9 cellular contexts compared by ENCODE assay signal in the genomic region with DNA sequence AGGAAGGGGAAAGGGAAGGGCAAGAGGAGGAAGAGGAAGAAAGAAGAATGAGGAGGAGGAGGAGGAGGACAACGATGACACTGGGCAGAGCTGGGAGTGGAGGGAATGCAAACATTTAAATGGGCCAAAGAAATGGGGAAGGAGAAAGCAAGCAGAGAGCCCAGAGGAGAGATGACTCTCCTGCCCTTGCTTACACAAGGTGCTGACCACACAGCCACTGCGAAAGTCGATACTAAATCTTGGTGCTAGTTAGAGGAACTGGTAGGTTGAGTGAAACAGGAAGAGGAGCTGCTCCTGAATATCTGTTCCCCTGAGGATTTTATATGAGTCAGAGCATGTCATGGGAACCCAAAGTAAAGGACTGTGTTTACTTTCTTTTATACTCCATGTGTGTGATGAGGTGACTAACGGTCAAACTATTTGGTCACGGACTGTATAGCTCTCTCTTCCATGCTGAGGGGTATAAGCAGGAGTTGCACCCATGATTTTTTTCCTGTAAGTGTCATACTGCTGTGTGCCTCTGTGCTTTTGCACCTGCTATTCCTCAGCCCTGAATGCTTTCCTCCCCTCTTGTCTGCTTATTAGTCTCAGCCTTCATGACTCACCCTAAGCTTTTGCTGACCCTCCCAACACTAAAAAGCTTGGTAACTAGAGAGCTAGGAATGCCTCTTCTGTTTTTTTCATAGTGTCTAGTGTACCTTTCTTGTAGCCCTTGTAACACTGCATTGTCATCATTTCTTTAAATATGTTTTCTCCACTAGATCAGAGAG. TPM values are rescaled to one million over a fixed set of nuclear protein-coding genes. Genes with fewer than 3 reads are reported as not detected.
A peak's percentile ranks its signal among the peaks of the same experiment; 100 is the strongest.
DNase-seq lines count a peak whose midpoint lies in the region; ATAC-seq and TF ChIP-seq lines count a peak whose summit lies in the region.
"Had no signal": no experiment of that assay in that cellular context is flagged by ENCODE, and none has a peak within 500 bp of the region (broad histone marks: within the 10 kb centered on the region; RNA-seq: fewer than 3 reads in every experiment).

No MANE protein-coding gene starts in this region.

- peaks cover 18% of the 10 kb centered on the region for H3K4me1 ChIP-seq in Panc1 (ENCODE audit: control insufficient read depth, insufficient read depth, low read length)
- H3K4me1 ChIP-seq in endodermal cell (ENCODE audit: control insufficient read depth, insufficient read depth, low read length): no peaks in the 10 kb centered on the region

- H3K36me3 Mint-ChIP-seq in osteocyte (ENCODE audit: unreplicated experiment): no peaks in the 10 kb centered on the region
- no peaks in the 10 kb centered on the region for H3K36me3 Mint-ChIP-seq in endodermal cell (ENCODE audit: low read depth)

- 57 to 65% methylated on average over 5 of the region's 5 CpGs for WGBS in endodermal cell (ENCODE audit: insufficient coverage in 1 of 2, insufficient read length in 1 of 2), 2 experiments

- TF ChIP-seq CTCF in GM20000 (IDR thresholded peaks at IDR 0.05; ENCODE audit: extremely low read depth, missing control alignments) (no peak), Panc1 (IDR thresholded peaks at IDR 0.05) (no peak), epithelial cell of proximal tubule (conservative IDR thresholded peaks at IDR 0.05; ENCODE audit: low read depth, low read length) (no peak), osteocyte (IDR thresholded peaks at IDR 0.05) (no peak), endodermal cell (conservative IDR thresholded peaks at IDR 0.05) (no peak)

- POLR2A ChIA-PET in Panc1 (lab: Charles Lee): interaction anchor here (0.6 to 0.7 kb wide), 2 partner anchors 9 to 207 kb away, joined by 3 read pairs; partner anchors contain the start of gene PAQR8

- H3K4me3 ChIP-seq in Panc1 (ENCODE audit: low read depth in 2 of 2, low read length in 2 of 2) (peak overlapping the region in 1 of 2 experiments; percentile 21; a peak in 2 of 4 replicates), epithelial cell of proximal tubule (ENCODE audit: low read depth, low read length) (peak overlapping the region; percentile 6), endodermal cell (ENCODE audit: low read length) (no peak overlapping the region)

- H3K27me3 Mint-ChIP-seq in osteocyte (ENCODE audit: unreplicated experiment): peaks cover 4% of the 10 kb centered on the region
- H3K27me3 Mint-ChIP-seq in endodermal cell (ENCODE audit: insufficient read depth): peaks cover 3% of the 10 kb centered on the region

- peak overlapping the region; percentile 36 for H3K4me3 Mint-ChIP-seq in osteocyte (ENCODE audit: unreplicated experiment)
- H3K4me3 Mint-ChIP-seq in endodermal cell: no peak overlapping the region
- H3K4me3 Mint-ChIP-seq: activated T-cell treated with anti-CD3 and anti-CD28 coated beads, Interleukin-2, amount 50 U/mL, for 72 hours had no signal

- no TSS peak for BruUV-seq in Panc1 (replicated peaks; lab: Mats Ljungman, UMichigan)

- H3K27ac Mint-ChIP-seq in osteocyte (ENCODE audit: unreplicated experiment) (peak overlapping the region; percentile 74), endodermal cell (no peak overlapping the region)
- H3K27ac Mint-ChIP-seq: activated T-cell treated with anti-CD3 and anti-CD28 coated beads, Interleukin-2, amount 50 U/mL, for 72 hours had no signal

- H3K4me1 Mint-ChIP-seq in osteocyte (ENCODE audit: unreplicated experiment) (peaks cover 21% of the 10 kb centered on the region), endodermal cell (peaks cover 5% of the 10 kb centered on the region)

- no peak overlapping the region for H3K9ac ChIP-seq in endodermal cell (ENCODE audit: extremely low read depth, low read length, poor library complexity, severe bottlenecking)

- intact Hi-C loops in Panc1 (cut with micrococcal nuclease; ENCODE audit: unreplicated experiment): no loop called here

- H3K27me3 ChIP-seq in Panc1 (ENCODE audit: control insufficient read depth, insufficient read depth, low read length) (no peaks in the 10 kb centered on the region), endodermal cell (ENCODE audit: control insufficient read depth, insufficient read depth, low read length, poor library complexity, severe bottlenecking) (no peaks in the 10 kb centered on the region)

- H3K9me3 ChIP-seq in Panc1 (ENCODE audit: control insufficient read depth, insufficient read depth, low read depth, low read length) (no peaks in the 10 kb centered on the region), endodermal cell (ENCODE audit: control insufficient read depth, low read length) (no peaks in the 10 kb centered on the region)

- in situ Hi-C loops in Panc1 (cut with HindIII; ENCODE audit: low pct_unique_long_range_greater_than_20kb, low sequenced_read_pairs): no loop called here

- DNase-seq in EH (ENCODE audit: low read depth) (peak; percentile 98), GM20000 (ENCODE audit: low spot score) (peak; percentile 54), Panc1 (ENCODE audit: low read depth, low spot score) (peak; percentile 96), epithelial cell of proximal tubule (ENCODE audit: low read depth) (peak; percentile 94), osteocyte (ENCODE audit: extremely low spot score, unreplicated experiment) (no peak), putamen (ENCODE audit: low spot score) (no peak), endodermal cell (no peak)
- DNase-seq: activated T-cell treated with anti-CD3 and anti-CD28 coated beads, Interleukin-2, amount 50 U/mL, for 72 hours had no signal

- H3K36me3 ChIP-seq in Panc1 (ENCODE audit: control insufficient read depth, insufficient read depth, low read length) (no peaks in the 10 kb centered on the region), endodermal cell (ENCODE audit: control insufficient read depth, insufficient read depth, low read length) (no peaks in the 10 kb centered on the region)

- CTCF ChIA-PET in Panc1 (lab: Charles Lee): no interaction called here

- H3K27ac ChIP-seq in Panc1 (ENCODE audit: low read length): peak overlapping the region; percentile 46
- no peak overlapping the region for H3K27ac ChIP-seq in endodermal cell (ENCODE audit: low read depth, low read length)

- ATAC-seq in HG03469 (IDR thresholded peaks at IDR 0.05; ENCODE audit: unreplicated experiment) (peak; percentile 81), Panc1 (peak; percentile 97)

- H3K9me3 Mint-ChIP-seq in osteocyte (ENCODE audit: unreplicated experiment) (no peaks in the 10 kb centered on the region), endodermal cell (no peaks in the 10 kb centered on the region)
- H3K9me3 Mint-ChIP-seq: activated T-cell treated with anti-CD3 and anti-CD28 coated beads, Interleukin-2, amount 50 U/mL, for 72 hours had no signal

RNA-seq across cellular contexts. Expression of gene PAQR8, which starts 9.5 kb away (rescaled TPM):
- total RNA-seq in Panc1 (2021; ENCODE audit: unreplicated experiment): 3.6 TPM
- 2.3 TPM for polyA plus RNA-seq in Panc1 (2012; ENCODE audit: insufficient read length)
- 6.7 and 8.2 TPM in 2 replicates for total RNA-seq in epithelial cell of proximal tubule
- total RNA-seq in osteocyte: 13.1 and 13.4 TPM in 2 replicates
- 1 to 10 TPM; 5.9 to 6.7 TPM for total RNA-seq in endodermal cell
- 11.0 TPM for polyA plus RNA-seq in endodermal cell (2013, experiment 1 of 2)
- 11.9 TPM for polyA plus RNA-seq in endodermal cell (2013, experiment 2 of 2)

Comparison
In these comparisons a context has a peak if more than half of its experiments do, and no peak if none do; other contexts are left out.
1. DNase-seq: peak in EH (single experiment), GM20000 (single experiment), Panc1 (single experiment) and epithelial cell of proximal tubule (single experiment); none in osteocyte (single experiment), putamen (single experiment) and endodermal cell (single experiment).